14 cellular contexts compared by ENCODE assay signal in the genomic region with DNA sequence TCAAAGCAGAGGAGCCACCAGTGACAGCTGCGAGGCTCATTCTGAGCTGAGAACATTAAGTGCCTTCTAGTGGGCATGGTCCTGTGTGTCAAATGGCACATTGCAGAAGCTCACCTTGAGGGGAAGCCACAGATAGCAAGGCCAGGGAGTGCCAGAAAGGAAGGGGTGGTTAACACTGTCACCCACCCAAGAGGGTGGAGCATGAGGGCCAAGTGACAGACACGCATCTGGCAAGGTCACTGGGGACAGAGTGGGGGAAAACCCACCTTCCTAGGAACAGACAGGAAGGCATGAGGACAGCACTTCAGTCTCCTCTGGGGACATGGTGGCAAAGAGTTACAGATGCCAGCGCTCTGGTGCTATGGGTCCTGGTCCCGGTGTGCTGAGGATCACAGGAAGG. TPM values are rescaled to one million over a fixed set of nuclear protein-coding genes. Genes with fewer than 3 reads are reported as not detected.
DNase-seq lines count a peak whose midpoint lies in the region; ATAC-seq, FAIRE-seq and TF ChIP-seq lines count a peak whose summit lies in the region.
"Had no signal": no experiment of that assay in that cellular context is flagged by ENCODE, and none has a peak within 500 bp of the region (broad histone marks: within the 10 kb centered on the region; RNA-seq: fewer than 3 reads in every experiment).

No MANE protein-coding gene starts in this region.

- no peaks in the 10 kb centered on the region for H3K4me1 Mint-ChIP-seq in osteocyte (ENCODE audit: unreplicated experiment)
- no peaks in the 10 kb centered on the region for H3K4me1 Mint-ChIP-seq in WTC11

- POLR2A ChIA-PET in WTC11 (lab: Charles Lee), result no interaction called here

- no peaks in the 10 kb centered on the region for H3K4me1 ChIP-seq in mucosa of descending colon (ENCODE audit: low read depth)
- H3K4me1 ChIP-seq: thyroid gland had no signal

- H3K36me3 ChIP-seq in mucosa of descending colon (ENCODE audit: low read depth), result no peaks in the 10 kb centered on the region

- peak; percentile 93 for FAIRE-seq in GM18507 (lab: Jason Lieb, UNC)
- FAIRE-seq: HTR-8/SVneo had no signal

- H3K27ac Mint-ChIP-seq in osteocyte (ENCODE audit: unreplicated experiment) (no peak overlapping the region), WTC11 (no peak overlapping the region)

- H3K4me3 Mint-ChIP-seq in osteocyte (ENCODE audit: unreplicated experiment) (no peak overlapping the region), WTC11 (no peak overlapping the region)

- H3K9me3 Mint-ChIP-seq in osteocyte (ENCODE audit: unreplicated experiment) (no peaks in the 10 kb centered on the region), WTC11 (peaks cover 11% of the 10 kb centered on the region)

- no peaks in the 10 kb centered on the region for H3K9me3 ChIP-seq in mucosa of descending colon
- H3K9me3 ChIP-seq: body of pancreas, thyroid gland had no signal

- DNase-seq in GM18507 (ENCODE audit: extremely low spot score, insufficient read length, low read depth), result peak; percentile 29
- DNase-seq in mucosa of descending colon, result no peak
- DNase-seq in AG08395 (ENCODE audit: low spot score), result no peak
- no peak for DNase-seq in osteocyte (ENCODE audit: extremely low spot score, unreplicated experiment)
- DNase-seq in WTC11 (ENCODE audit: low spot score), result no peak
- no peak for DNase-seq in SK-N-DZ (ENCODE audit: low spot score)
- DNase-seq: body of pancreas; NCI-H2081; stimulated activated CD4-positive, alpha-beta T cell treated with anti-CD3 and anti-CD28 coated beads, Interleukin-2, amount 100 ng/mL, for 24 hours; thyroid gland had no signal

- ATAC-seq in GM19452 (IDR thresholded peaks at IDR 0.05; ENCODE audit: unreplicated experiment) (peak; percentile 72), HG03442 (IDR thresholded peaks at IDR 0.05; ENCODE audit: unreplicated experiment) (peak; percentile 75), mucosa of descending colon (peak; percentile 13), WTC11 (no peak)
- ATAC-seq: body of pancreas had no signal

- peaks cover 30% of the 10 kb centered on the region for H3K36me3 Mint-ChIP-seq in osteocyte (ENCODE audit: unreplicated experiment)
- peaks cover 28% of the 10 kb centered on the region for H3K36me3 Mint-ChIP-seq in WTC11

- TF ChIP-seq CTCF in mucosa of descending colon (IDR thresholded peaks at IDR 0.05), result no peak
- TF ChIP-seq CTCF in osteocyte (IDR thresholded peaks at IDR 0.05), result no peak
- TF ChIP-seq CTCF in WTC11 (IDR thresholded peaks at IDR 0.05), result no peak

- intact Hi-C loops in mucosa of descending colon (cut with DNase I, micrococcal nuclease), result no loop called here

- H3K4me3 ChIP-seq in mucosa of descending colon, result no peak overlapping the region
- H3K4me3 ChIP-seq: body of pancreas, thyroid gland had no signal

- H3K27me3 Mint-ChIP-seq in osteocyte (ENCODE audit: unreplicated experiment) (no peaks in the 10 kb centered on the region), WTC11 (ENCODE audit: low read depth) (no peaks in the 10 kb centered on the region)

- CTCF ChIA-PET in WTC11 (lab: Charles Lee), result no interaction called here

TF ChIP-seq in WTC11, 78 proteins besides CTCF, POLR2A, EP300 and RAD21 (continues in another document):
- TF ChIP-seq ZBTB21 (CRISPR knock-in tag; IDR thresholded peaks at IDR 0.05; ENCODE audit: borderline replicate concordance) (no peak), ATF3 (CRISPR knock-in tag; conservative IDR thresholded peaks at IDR 0.05) (no peak), ZNF532 (CRISPR knock-in tag; IDR thresholded peaks at IDR 0.05; ENCODE audit: borderline replicate concordance) (no peak), TCF7 (CRISPR knock-in tag; IDR thresholded peaks at IDR 0.05; ENCODE audit: low read depth) (no peak), RELA (CRISPR knock-in tag; IDR thresholded peaks at IDR 0.05; ENCODE audit: borderline replicate concordance) (no peak), ETV6 (CRISPR knock-in tag; IDR thresholded peaks at IDR 0.05) (no peak), NFE2L1 (CRISPR knock-in tag; IDR thresholded peaks at IDR 0.05) (no peak), ZNF121 (CRISPR knock-in tag; IDR thresholded peaks at IDR 0.05) (no peak), FOXJ3 (CRISPR knock-in tag; IDR thresholded peaks at IDR 0.05; ENCODE audit: borderline replicate concordance) (no peak), ZNF671 (CRISPR knock-in tag; IDR thresholded peaks at IDR 0.05) (no peak), NR1H2 (CRISPR knock-in tag; IDR thresholded peaks at IDR 0.05) (no peak), ZNF263 (CRISPR knock-in tag; IDR thresholded peaks at IDR 0.05; ENCODE audit: low read depth) (no peak), RORB (CRISPR knock-in tag; IDR thresholded peaks at IDR 0.05) (no peak), MYBL2 (CRISPR knock-in tag; IDR thresholded peaks at IDR 0.05) (no peak)
- TF ChIP-seq, protein P1, sequence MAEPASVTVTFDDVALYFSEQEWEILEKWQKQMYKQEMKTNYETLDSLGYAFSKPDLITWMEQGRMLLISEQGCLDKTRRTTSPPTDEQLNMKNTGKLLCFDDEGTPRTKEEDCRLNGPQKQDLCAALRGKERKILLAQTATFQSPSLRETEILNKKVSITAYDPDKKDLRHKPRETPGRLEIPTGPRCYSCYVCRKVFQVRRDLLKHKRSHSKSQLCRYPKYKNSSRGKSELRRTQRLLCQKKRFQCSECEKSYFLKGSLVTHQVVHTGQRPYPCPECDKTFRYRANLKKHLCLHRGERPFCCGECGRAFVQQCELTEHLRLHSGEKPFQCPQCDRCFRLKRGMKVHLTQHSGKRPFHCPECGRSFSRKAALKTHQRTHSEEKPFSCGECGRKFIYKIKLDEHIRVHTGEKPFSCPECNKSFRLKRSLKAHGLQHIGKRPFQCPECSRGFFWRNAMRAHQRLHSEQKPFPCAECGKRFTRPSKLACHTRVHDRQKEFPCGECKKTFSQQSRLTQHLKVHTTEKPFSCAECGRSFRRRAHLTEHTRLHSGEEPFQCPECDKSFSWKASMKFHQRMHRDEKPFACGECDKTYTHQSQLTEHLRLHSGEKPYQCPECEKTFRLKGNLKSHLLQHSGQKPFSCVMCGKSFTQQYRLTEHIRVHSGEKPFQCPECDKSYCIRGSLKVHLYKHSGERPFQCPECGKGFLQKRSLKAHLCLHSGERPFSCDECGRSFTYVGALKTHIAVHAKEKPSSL (CRISPR knock-in tag; conservative IDR thresholded peaks at IDR 0.05), result no peak
- TF ChIP-seq, protein P2, sequence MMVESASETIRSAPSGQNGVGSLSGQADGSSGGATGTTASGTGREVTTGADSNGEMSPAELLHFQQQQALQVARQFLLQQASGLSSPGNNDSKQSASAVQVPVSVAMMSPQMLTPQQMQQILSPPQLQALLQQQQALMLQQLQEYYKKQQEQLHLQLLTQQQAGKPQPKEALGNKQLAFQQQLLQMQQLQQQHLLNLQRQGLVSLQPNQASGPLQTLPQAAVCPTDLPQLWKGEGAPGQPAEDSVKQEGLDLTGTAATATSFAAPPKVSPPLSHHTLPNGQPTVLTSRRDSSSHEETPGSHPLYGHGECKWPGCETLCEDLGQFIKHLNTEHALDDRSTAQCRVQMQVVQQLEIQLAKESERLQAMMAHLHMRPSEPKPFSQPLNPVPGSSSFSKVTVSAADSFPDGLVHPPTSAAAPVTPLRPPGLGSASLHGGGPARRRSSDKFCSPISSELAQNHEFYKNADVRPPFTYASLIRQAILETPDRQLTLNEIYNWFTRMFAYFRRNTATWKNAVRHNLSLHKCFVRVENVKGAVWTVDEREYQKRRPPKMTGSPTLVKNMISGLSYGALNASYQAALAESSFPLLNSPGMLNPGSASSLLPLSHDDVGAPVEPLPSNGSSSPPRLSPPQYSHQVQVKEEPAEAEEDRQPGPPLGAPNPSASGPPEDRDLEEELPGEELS (CRISPR knock-in tag; IDR thresholded peaks at IDR 0.05), result no peak

RNA-seq across cellular contexts. Expression of gene NUBP1, which starts 22.1 kb away (rescaled TPM):
- total RNA-seq in mucosa of descending colon, result 10 to 100 TPM; 24.1 to 34.8 (median 24.6) TPM
- total RNA-seq in osteocyte, result 20.0 and 27.0 TPM in 2 replicates
- 23.5 to 25.4 TPM (median 25.4 TPM) in 3 replicates for total RNA-seq in WTC11 (2021)
- polyA plus RNA-seq in SK-N-DZ (2014; cell fraction: cytosol; rRNA removed), result 25.6 and 34.3 TPM in 2 replicates
- polyA plus RNA-seq in SK-N-DZ (2014; cell fraction: nucleus; rRNA removed), result 12.4 and 17.9 TPM in 2 replicates

RNA-seq across cellular contexts. Expression of gene TVP23A, which starts 52.8 kb away (rescaled TPM):
- total RNA-seq in mucosa of descending colon (under 1 TPM in 2 of 3 donors, not detected in 1; 0.14 to 0.60 TPM), osteocyte (not detected in 2 replicates), WTC11 (2021) (1.2 to 3.1 TPM (median 2.1 TPM) in 3 replicates)
- polyA plus RNA-seq in SK-N-DZ (2014; cell fraction: cytosol; rRNA removed), result 4.6 and 7.7 TPM in 2 replicates
- polyA plus RNA-seq in SK-N-DZ (2014; cell fraction: nucleus; rRNA removed), result 3.8 and 4.4 TPM in 2 replicates
- total RNA-seq: body of pancreas, Daoy had no signal
